In genomic region chr1:22457356-22457755, GRCh38 we compare ENCODE assay signal across 24 cellular contexts. TPM values are rescaled to one million over a fixed set of nuclear protein-coding genes. Genes with fewer than 3 reads are reported as not detected.
DNase-seq lines count a peak whose midpoint lies in the region; ATAC-seq and TF ChIP-seq lines count a peak whose summit lies in the region.
"Had no signal": no experiment of that assay in that cellular context is flagged by ENCODE, and none has a peak within 500 bp of the region (broad histone marks: within the 10 kb centered on the region; RNA-seq: fewer than 3 reads in every experiment).

No MANE protein-coding gene starts in this region.

- no peak overlapping the region for H3K4me2 ChIP-seq in fibroblast of lung (ENCODE audit: extremely low read depth, insufficient read depth, low read length)
- no peak overlapping the region for H3K4me2 ChIP-seq in parathyroid adenoma (ENCODE audit: low read length)
- H3K4me2 ChIP-seq: smooth muscle cell had no signal

- H3K4me3 ChIP-seq in fibroblast of lung (replicated peaks in 1 of 4; ENCODE audit: control extremely low read depth in 1 of 4, insufficient read depth in 1 of 4, low read depth in 3 of 4, low read length in 4 of 4) (no peak overlapping the region), parathyroid adenoma (ENCODE audit: low read depth, low read length) (no peak overlapping the region)
- H3K4me3 ChIP-seq: GM12878, prostate gland, smooth muscle cell had no signal

- H3K4me1 ChIP-seq in fibroblast of lung (ENCODE audit: control insufficient read depth, extremely low read depth, insufficient read depth, low read length) (peaks cover 3% of the 10 kb centered on the region), parathyroid adenoma (peaks cover 16% of the 10 kb centered on the region)
- H3K4me1 ChIP-seq: prostate gland had no signal

- no peaks in the 10 kb centered on the region for H4K20me1 ChIP-seq in fibroblast of lung (ENCODE audit: control insufficient read depth, extremely low read depth, insufficient read depth, low read length)

- no peak overlapping the region for H3K9ac ChIP-seq in fibroblast of lung (ENCODE audit: insufficient read depth, low read length)
- H3K9ac ChIP-seq in parathyroid adenoma = no peak overlapping the region

- H3K27me3 ChIP-seq in fibroblast of lung (ENCODE audit: control insufficient read depth, insufficient read depth, low read length) (no peaks in the 10 kb centered on the region), parathyroid adenoma (ENCODE audit: control insufficient read depth, insufficient read depth, low read length) (no peaks in the 10 kb centered on the region)

- H3K36me3 ChIP-seq in fibroblast of lung (ENCODE audit: control insufficient read depth, insufficient read depth, low read length) = no peaks in the 10 kb centered on the region
- no peaks in the 10 kb centered on the region for H3K36me3 ChIP-seq in parathyroid adenoma (ENCODE audit: control insufficient read depth, insufficient read depth, low read length)
- H3K36me3 ChIP-seq: prostate gland had no signal

- H3K27ac ChIP-seq in fibroblast of lung (ENCODE audit: insufficient read depth, low read length) (no peak overlapping the region), parathyroid adenoma (peak overlapping the region; percentile 74), caudate nucleus (ENCODE audit: low read depth, low read length) (no peak overlapping the region)
- H3K27ac ChIP-seq: HL-60, prostate gland had no signal

- no peak for ATAC-seq in HG03432 (IDR thresholded peaks at IDR 0.05; ENCODE audit: unreplicated experiment)
- ATAC-seq: GM12878, left cardiac atrium, T-cell had no signal

- H3K79me2 ChIP-seq in fibroblast of lung (ENCODE audit: control insufficient read depth, insufficient read depth, low read length) (peaks cover 10% of the 10 kb centered on the region), parathyroid adenoma (peaks cover 16% of the 10 kb centered on the region)

- no peaks in the 10 kb centered on the region for H3K9me3 ChIP-seq in fibroblast of lung (ENCODE audit: control insufficient read depth, insufficient read depth, low read depth, low read length)
- H3K9me3 ChIP-seq in parathyroid adenoma (ENCODE audit: control insufficient read depth, low read length) = no peaks in the 10 kb centered on the region
- H3K9me3 ChIP-seq: prostate gland had no signal

- H2AFZ ChIP-seq in fibroblast of lung (ENCODE audit: low read length) = no peak overlapping the region
- no peak overlapping the region for H2AFZ ChIP-seq in parathyroid adenoma

- TF ChIP-seq CTCF in fibroblast of lung (conservative IDR thresholded peaks at IDR 0.05 in 1 of 2, IDR thresholded peaks at IDR 0.05 in 1 of 2; ENCODE audit: low read depth in 1 of 2, low read length in 2 of 2) = peak; percentile 6 to 28
- TF ChIP-seq CTCF in parathyroid adenoma (IDR thresholded peaks at IDR 0.05) = peak; percentile 10

- DNase-seq in NCI-H2227 (lab: John Stamatoyannopoulos, UW; ENCODE audit: unreplicated experiment) = peak; percentile 33
- DNase-seq in NCI-H2227 treated with DMSO at 0.1 percent for 48 hours (lab: John Stamatoyannopoulos, UW) = no peak
- DNase-seq in NCI-H69 (lab: John Stamatoyannopoulos, UW) = peak; percentile 35
- DNase-seq in fibroblast of lung (ENCODE audit: low read depth in 2 of 2) = peak in 1 of 2 donors; percentile 82
- no peak for DNase-seq in RKO (ENCODE audit: low spot score)
- no peak for DNase-seq in caudate nucleus (lab: John Stamatoyannopoulos, UW)
- DNase-seq: activated CD4-positive, alpha-beta T cell treated with anti-CD3 and anti-CD28 coated beads, Interleukin-2, amount 10 ng/mL, durations not matched to agents 24 days and 14 days; activated gamma-delta T cell; amygdala; effector memory CD4-positive, alpha-beta T cell; foreskin melanocyte; GF-D8; H7; left cardiac atrium; NCI-H187 treated with DMSO at 0.1 percent for 48 hours; SHP77; stimulated activated CD4-positive, alpha-beta T cell treated with anti-CD3 and anti-CD28 coated beads, Interleukin-4, amount 100 ng/mL, for 24 hours; T-cell had no signal

RNA-seq across cellular contexts. Expression of gene ZBTB40, which starts 5.7 kb away (rescaled TPM):
- 9.5 and 12.4 TPM in 2 replicates for total RNA-seq in fibroblast of lung
- polyA plus RNA-seq in fibroblast of lung = 3.4 and 3.5 TPM in 2 replicates
- 4.3 and 4.6 TPM in 2 replicates for polyA plus RNA-seq in fibroblast of lung (2012)
- polyA minus RNA-seq in fibroblast of lung (ENCODE audit: low replicate concordance) = 12.4 and 21.2 TPM in 2 replicates

Comparison
In these comparisons a context has a peak if more than half of its experiments do, and no peak if none do; other contexts are left out.
1. DNase-seq: peak in NCI-H2227 (single experiment) and NCI-H69 (single experiment); none in NCI-H2227 treated with DMSO at 0.1 percent for 48 hours (single experiment), RKO (single experiment) and caudate nucleus (0 of 61).